In the genomic region with DNA sequence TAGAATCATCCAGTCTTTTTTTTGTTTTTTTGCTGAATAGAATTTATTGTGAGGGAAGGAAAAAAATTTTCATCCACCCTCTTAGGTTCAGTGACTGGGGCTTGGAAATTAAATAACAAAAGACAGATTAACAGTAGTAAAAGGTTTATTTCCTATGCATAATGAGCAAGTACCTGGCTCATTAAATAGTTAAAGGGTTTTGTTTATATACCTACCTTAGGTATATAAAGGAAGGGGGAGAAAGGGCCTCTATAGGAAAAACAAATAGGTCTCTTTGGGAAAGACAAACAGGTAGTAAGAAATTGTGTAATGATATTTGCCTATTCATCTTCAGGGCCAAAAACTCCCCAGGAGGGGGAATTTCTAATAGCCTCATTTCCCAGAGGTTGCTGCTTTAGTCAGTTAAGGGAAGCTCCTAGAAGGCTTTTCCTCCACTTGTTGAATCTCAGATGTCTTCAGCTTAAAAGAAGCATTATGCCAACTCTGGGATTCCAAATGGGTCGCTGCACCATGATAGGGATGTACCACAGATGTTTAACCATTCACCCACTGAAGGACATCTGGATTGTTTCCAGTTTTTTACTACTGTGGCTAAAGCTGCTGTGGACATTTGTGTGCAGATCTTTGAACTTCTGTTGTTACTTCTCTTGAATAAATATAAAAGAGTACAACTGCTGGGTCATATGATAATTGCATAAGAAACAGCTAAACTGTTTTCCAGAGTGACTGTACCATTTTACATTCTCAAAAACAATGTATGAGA, we compare ENCODE assay signal across 1 cellular context.
TF ChIP-seq lines count a peak whose summit lies in the region.

No MANE protein-coding gene starts in this region.

TF ChIP-seq in HEK293, 187 proteins besides CTCF, POLR2A, EP300 and RAD21 (continued from another document):
- no peak for TF ChIP-seq ZNF366 (tag by site-specific recombination; conservative IDR thresholded peaks at IDR 0.05)
- no peak for TF ChIP-seq IKZF3 (tag by site-specific recombination; IDR thresholded peaks at IDR 0.05)
- TF ChIP-seq ZNF600 (tag by site-specific recombination; IDR thresholded peaks at IDR 0.05), result no peak
- TF ChIP-seq ZNF629 (tag by site-specific recombination; IDR thresholded peaks at IDR 0.05), result no peak
- TF ChIP-seq ZNF792 (tag by site-specific recombination; IDR thresholded peaks at IDR 0.05), result no peak
- no peak for TF ChIP-seq ZNF416 (tag by site-specific recombination; IDR thresholded peaks at IDR 0.05)
- no peak for TF ChIP-seq ZBTB7A (tag by site-specific recombination; IDR thresholded peaks at IDR 0.05; ENCODE audit: low read depth)
TF ChIP-seq in HEK293: peak in this region for 2.
